ENCODE assay signal across 1 cellular context in the genomic region with DNA sequence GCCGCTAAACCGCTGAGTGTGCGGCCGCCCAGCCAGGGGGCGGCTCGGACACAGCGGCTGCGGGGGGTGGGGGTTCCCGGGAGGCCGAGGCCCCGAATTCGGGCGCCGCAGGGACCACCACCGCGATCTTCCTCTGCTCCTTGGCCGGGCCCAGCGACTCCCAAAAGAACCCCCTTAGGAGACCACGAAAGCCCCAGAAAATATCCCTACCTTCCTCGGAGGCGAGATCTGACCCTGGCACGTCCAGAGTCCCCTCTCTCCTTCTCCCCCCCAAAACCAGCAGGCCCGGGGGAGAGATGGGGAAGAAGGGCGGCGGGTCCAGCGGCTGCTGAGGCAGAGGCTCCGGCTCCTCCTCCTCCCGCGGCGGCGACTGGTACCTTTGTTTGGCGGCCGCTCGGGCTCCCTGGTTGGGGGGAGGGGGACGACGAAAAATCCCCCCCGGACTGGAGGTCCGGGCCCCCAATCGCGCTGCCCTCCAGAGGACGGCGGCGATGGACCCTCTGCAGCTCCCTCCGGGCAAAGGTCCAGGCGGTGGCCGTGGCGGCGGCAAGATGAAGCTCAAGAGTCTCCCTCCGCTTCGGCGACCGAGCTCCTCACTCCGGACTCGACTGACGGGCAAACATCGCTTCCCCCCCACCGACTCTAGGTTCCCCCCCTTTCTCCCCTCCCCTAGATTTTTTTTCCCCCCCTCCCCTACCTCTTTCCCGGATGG.
TF ChIP-seq lines count a peak whose summit lies in the region.

A gene with protein sequence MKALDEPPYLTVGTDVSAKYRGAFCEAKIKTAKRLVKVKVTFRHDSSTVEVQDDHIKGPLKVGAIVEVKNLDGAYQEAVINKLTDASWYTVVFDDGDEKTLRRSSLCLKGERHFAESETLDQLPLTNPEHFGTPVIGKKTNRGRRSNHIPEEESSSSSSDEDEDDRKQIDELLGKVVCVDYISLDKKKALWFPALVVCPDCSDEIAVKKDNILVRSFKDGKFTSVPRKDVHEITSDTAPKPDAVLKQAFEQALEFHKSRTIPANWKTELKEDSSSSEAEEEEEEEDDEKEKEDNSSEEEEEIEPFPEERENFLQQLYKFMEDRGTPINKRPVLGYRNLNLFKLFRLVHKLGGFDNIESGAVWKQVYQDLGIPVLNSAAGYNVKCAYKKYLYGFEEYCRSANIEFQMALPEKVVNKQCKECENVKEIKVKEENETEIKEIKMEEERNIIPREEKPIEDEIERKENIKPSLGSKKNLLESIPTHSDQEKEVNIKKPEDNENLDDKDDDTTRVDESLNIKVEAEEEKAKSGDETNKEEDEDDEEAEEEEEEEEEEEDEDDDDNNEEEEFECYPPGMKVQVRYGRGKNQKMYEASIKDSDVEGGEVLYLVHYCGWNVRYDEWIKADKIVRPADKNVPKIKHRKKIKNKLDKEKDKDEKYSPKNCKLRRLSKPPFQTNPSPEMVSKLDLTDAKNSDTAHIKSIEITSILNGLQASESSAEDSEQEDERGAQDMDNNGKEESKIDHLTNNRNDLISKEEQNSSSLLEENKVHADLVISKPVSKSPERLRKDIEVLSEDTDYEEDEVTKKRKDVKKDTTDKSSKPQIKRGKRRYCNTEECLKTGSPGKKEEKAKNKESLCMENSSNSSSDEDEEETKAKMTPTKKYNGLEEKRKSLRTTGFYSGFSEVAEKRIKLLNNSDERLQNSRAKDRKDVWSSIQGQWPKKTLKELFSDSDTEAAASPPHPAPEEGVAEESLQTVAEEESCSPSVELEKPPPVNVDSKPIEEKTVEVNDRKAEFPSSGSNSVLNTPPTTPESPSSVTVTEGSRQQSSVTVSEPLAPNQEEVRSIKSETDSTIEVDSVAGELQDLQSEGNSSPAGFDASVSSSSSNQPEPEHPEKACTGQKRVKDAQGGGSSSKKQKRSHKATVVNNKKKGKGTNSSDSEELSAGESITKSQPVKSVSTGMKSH (N-terminal part only) (minus strand): TSS at position 621 of the 712 bp plus-strand sequence. CDS start 1,260 bp downstream, outside the sequence.

TF ChIP-seq in HepG2, 621 proteins besides CTCF, POLR2A, EP300 and RAD21 (continued from another document and continues in another):
- TF ChIP-seq KLF11 (CRISPR knock-in tag; IDR thresholded peaks at IDR 0.05), result peak; percentile 77; the same call in 1 of the 2 replicates
- TF ChIP-seq ZSCAN31 (CRISPR knock-in tag; IDR thresholded peaks at IDR 0.05; ENCODE audit: low read depth), result no peak
- TF ChIP-seq KDM2A (CRISPR knock-in tag; IDR thresholded peaks at IDR 0.05; ENCODE audit: borderline replicate concordance, low read depth), result peak; percentile 54; the same call in 1 of the 2 replicates
- no peak; the same call in 1 of the 2 replicates for TF ChIP-seq SAFB2 (CRISPR knock-in tag; IDR thresholded peaks at IDR 0.05; ENCODE audit: borderline replicate concordance, low read depth)
- peak; percentile 21; the same call in 1 of the 2 replicates for TF ChIP-seq ARNT2 (CRISPR knock-in tag; IDR thresholded peaks at IDR 0.05; ENCODE audit: low read depth)
- TF ChIP-seq, protein P1, sequence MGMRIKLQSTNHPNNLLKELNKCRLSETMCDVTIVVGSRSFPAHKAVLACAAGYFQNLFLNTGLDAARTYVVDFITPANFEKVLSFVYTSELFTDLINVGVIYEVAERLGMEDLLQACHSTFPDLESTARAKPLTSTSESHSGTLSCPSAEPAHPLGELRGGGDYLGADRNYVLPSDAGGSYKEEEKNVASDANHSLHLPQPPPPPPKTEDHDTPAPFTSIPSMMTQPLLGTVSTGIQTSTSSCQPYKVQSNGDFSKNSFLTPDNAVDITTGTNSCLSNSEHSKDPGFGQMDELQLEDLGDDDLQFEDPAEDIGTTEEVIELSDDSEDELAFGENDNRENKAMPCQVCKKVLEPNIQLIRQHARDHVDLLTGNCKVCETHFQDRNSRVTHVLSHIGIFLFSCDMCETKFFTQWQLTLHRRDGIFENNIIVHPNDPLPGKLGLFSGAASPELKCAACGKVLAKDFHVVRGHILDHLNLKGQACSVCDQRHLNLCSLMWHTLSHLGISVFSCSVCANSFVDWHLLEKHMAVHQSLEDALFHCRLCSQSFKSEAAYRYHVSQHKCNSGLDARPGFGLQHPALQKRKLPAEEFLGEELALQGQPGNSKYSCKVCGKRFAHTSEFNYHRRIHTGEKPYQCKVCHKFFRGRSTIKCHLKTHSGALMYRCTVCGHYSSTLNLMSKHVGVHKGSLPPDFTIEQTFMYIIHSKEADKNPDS (CRISPR knock-in tag; IDR thresholded peaks at IDR 0.05), result 0 out of 2 replicates have a peak, but pooled peaks have one; percentile 58
- no peak for TF ChIP-seq HDAC2 (CRISPR knock-in tag; IDR thresholded peaks at IDR 0.05)
- 0 out of 2 replicates have a peak, but pooled peaks have one; percentile 62 for TF ChIP-seq PCBP1 (IDR thresholded peaks at IDR 0.05; ENCODE audit: borderline replicate concordance, low read depth, low read length)
- no peak for TF ChIP-seq ZNF713 (CRISPR knock-in tag; IDR thresholded peaks at IDR 0.05)
- TF ChIP-seq, protein P2, sequence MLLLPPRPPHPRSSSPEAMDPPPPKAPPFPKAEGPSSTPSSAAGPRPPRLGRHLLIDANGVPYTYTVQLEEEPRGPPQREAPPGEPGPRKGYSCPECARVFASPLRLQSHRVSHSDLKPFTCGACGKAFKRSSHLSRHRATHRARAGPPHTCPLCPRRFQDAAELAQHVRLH (CRISPR knock-in tag; IDR thresholded peaks at IDR 0.05; ENCODE audit: borderline replicate concordance, low read depth), result peak; percentile 48; the same call in 1 of the 2 replicates
- no peak for TF ChIP-seq SMC3 (IDR thresholded peaks at IDR 0.05; ENCODE audit: low read length)
- TF ChIP-seq HMGA1 (CRISPR knock-in tag; conservative IDR thresholded peaks at IDR 0.05), result no peak
- TF ChIP-seq SMAD9 (CRISPR knock-in tag; IDR thresholded peaks at IDR 0.05), result no peak
- peak; percentile 42; the same call in 1 of the 2 replicates for TF ChIP-seq PPARG (CRISPR knock-in tag; conservative IDR thresholded peaks at IDR 0.05)
- TF ChIP-seq, protein P3, sequence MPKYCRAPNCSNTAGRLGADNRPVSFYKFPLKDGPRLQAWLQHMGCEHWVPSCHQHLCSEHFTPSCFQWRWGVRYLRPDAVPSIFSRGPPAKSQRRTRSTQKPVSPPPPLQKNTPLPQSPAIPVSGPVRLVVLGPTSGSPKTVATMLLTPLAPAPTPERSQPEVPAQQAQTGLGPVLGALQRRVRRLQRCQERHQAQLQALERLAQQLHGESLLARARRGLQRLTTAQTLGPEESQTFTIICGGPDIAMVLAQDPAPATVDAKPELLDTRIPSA (CRISPR knock-in tag; IDR thresholded peaks at IDR 0.05; ENCODE audit: borderline replicate concordance), result no peak
- 0 out of 2 replicates have a peak, but pooled peaks have one; percentile 17 for TF ChIP-seq ZNF792 (CRISPR knock-in tag; IDR thresholded peaks at IDR 0.05)
- TF ChIP-seq ZNF160 (CRISPR knock-in tag; IDR thresholded peaks at IDR 0.05), result no peak
- TF ChIP-seq ARNT (IDR thresholded peaks at IDR 0.05), result no peak
- TF ChIP-seq MBNL3 (CRISPR knock-in tag; conservative IDR thresholded peaks at IDR 0.05), result no peak
- TF ChIP-seq ZBTB20 (CRISPR knock-in tag; IDR thresholded peaks at IDR 0.05; ENCODE audit: borderline replicate concordance, low read depth), result 0 out of 2 replicates have a peak, but pooled peaks have one; percentile 4
- no peak for TF ChIP-seq ZNF564 (CRISPR knock-in tag; IDR thresholded peaks at IDR 0.05)
- TF ChIP-seq, protein P4, sequence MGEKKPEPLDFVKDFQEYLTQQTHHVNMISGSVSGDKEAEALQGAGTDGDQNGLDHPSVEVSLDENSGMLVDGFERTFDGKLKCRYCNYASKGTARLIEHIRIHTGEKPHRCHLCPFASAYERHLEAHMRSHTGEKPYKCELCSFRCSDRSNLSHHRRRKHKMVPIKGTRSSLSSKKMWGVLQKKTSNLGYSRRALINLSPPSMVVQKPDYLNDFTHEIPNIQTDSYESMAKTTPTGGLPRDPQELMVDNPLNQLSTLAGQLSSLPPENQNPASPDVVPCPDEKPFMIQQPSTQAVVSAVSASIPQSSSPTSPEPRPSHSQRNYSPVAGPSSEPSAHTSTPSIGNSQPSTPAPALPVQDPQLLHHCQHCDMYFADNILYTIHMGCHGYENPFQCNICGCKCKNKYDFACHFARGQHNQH (CRISPR knock-in tag; IDR thresholded peaks at IDR 0.05), result no peak
- TF ChIP-seq, protein P5, sequence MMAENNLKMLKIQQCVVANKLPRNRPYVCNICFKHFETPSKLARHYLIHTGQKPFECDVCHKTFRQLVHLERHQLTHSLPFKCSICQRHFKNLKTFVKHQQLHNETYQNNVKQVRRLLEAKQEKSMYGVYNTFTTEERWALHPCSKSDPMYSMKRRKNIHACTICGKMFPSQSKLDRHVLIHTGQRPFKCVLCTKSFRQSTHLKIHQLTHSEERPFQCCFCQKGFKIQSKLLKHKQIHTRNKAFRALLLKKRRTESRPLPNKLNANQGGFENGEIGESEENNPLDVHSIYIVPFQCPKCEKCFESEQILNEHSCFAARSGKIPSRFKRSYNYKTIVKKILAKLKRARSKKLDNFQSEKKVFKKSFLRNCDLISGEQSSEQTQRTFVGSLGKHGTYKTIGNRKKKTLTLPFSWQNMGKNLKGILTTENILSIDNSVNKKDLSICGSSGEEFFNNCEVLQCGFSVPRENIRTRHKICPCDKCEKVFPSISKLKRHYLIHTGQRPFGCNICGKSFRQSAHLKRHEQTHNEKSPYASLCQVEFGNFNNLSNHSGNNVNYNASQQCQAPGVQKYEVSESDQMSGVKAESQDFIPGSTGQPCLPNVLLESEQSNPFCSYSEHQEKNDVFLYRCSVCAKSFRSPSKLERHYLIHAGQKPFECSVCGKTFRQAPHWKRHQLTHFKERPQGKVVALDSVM (CRISPR knock-in tag; IDR thresholded peaks at IDR 0.05), result no peak
- no peak for TF ChIP-seq ZC3H4 (CRISPR knock-in tag; IDR thresholded peaks at IDR 0.05; ENCODE audit: borderline replicate concordance)
- TF ChIP-seq, protein P6, sequence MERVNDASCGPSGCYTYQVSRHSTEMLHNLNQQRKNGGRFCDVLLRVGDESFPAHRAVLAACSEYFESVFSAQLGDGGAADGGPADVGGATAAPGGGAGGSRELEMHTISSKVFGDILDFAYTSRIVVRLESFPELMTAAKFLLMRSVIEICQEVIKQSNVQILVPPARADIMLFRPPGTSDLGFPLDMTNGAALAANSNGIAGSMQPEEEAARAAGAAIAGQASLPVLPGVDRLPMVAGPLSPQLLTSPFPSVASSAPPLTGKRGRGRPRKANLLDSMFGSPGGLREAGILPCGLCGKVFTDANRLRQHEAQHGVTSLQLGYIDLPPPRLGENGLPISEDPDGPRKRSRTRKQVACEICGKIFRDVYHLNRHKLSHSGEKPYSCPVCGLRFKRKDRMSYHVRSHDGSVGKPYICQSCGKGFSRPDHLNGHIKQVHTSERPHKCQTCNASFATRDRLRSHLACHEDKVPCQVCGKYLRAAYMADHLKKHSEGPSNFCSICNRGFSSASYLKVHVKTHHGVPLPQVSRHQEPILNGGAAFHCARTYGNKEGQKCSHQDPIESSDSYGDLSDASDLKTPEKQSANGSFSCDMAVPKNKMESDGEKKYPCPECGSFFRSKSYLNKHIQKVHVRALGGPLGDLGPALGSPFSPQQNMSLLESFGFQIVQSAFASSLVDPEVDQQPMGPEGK (CRISPR knock-in tag; IDR thresholded peaks at IDR 0.05), result peak; percentile 90; the same call in 1 of the 2 replicates
- no peak for TF ChIP-seq ZNF446 (CRISPR knock-in tag; IDR thresholded peaks at IDR 0.05)
- TF ChIP-seq NAIF1 (CRISPR knock-in tag; IDR thresholded peaks at IDR 0.05; ENCODE audit: borderline replicate concordance), result no peak
- no peak for TF ChIP-seq CBFB (CRISPR knock-in tag; IDR thresholded peaks at IDR 0.05)
- TF ChIP-seq NCOA1 (CRISPR knock-in tag; IDR thresholded peaks at IDR 0.05), result peak; percentile 70; the same call in 1 of the 2 replicates
- TF ChIP-seq ZNF17 (CRISPR knock-in tag; IDR thresholded peaks at IDR 0.05), result no peak
- TF ChIP-seq SP4 (CRISPR knock-in tag; IDR thresholded peaks at IDR 0.05), result no peak
- no peak for TF ChIP-seq SMARCE1 (IDR thresholded peaks at IDR 0.05; ENCODE audit: borderline replicate concordance)
- TF ChIP-seq MED1 (CRISPR knock-in tag; IDR thresholded peaks at IDR 0.05), result 0 out of 2 replicates have a peak, but pooled peaks have one; percentile 44
- TF ChIP-seq, protein P7, sequence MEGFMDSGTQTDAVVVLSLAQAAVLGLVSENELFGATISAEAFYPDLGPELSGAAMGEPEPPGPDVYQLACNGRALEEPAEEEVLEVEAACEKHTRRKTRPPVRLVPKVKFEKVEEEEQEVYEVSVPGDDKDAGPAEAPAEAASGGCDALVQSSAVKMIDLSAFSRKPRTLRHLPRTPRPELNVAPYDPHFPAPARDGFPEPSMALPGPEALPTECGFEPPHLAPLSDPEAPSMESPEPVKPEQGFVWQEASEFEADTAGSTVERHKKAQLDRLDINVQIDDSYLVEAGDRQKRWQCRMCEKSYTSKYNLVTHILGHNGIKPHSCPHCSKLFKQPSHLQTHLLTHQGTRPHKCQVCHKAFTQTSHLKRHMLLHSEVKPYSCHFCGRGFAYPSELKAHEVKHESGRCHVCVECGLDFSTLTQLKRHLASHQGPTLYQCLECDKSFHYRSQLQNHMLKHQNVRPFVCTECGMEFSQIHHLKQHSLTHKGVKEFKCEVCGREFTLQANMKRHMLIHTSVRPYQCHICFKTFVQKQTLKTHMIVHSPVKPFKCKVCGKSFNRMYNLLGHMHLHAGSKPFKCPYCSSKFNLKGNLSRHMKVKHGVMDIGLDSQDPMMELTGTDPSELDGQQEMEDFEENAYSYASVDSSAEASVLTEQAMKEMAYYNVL (CRISPR knock-in tag; IDR thresholded peaks at IDR 0.05; ENCODE audit: borderline replicate concordance), result no peak
- TF ChIP-seq ZNF205 (CRISPR knock-in tag; IDR thresholded peaks at IDR 0.05), result no peak
- no peak for TF ChIP-seq ZNF343 (CRISPR knock-in tag; IDR thresholded peaks at IDR 0.05)
- TF ChIP-seq, protein P8, sequence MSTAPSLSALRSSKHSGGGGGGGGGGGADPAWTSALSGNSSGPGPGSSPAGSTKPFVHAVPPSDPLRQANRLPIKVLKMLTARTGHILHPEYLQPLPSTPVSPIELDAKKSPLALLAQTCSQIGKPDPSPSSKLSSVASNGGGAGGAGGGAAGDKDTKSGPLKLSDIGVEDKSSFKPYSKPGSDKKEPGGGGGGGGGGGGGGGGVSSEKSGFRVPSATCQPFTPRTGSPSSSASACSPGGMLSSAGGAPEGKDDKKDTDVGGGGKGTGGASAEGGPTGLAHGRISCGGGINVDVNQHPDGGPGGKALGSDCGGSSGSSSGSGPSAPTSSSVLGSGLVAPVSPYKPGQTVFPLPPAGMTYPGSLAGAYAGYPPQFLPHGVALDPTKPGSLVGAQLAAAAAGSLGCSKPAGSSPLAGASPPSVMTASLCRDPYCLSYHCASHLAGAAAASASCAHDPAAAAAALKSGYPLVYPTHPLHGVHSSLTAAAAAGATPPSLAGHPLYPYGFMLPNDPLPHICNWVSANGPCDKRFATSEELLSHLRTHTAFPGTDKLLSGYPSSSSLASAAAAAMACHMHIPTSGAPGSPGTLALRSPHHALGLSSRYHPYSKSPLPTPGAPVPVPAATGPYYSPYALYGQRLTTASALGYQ (CRISPR knock-in tag; IDR thresholded peaks at IDR 0.05), result 0 out of 2 replicates have a peak, but pooled peaks have one; percentile 33
- no peak for TF ChIP-seq ISX (CRISPR knock-in tag; conservative IDR thresholded peaks at IDR 0.05)
- peak; percentile 32; the same call in 1 of the 2 replicates for TF ChIP-seq FOXJ3 (CRISPR knock-in tag; IDR thresholded peaks at IDR 0.05; ENCODE audit: borderline replicate concordance)
- no peak for TF ChIP-seq ZBTB38 (CRISPR knock-in tag; IDR thresholded peaks at IDR 0.05)
- TF ChIP-seq ZMYM4 (CRISPR knock-in tag; IDR thresholded peaks at IDR 0.05), result 0 out of 2 replicates have a peak, but pooled peaks have one; percentile 57
- TF ChIP-seq ZNF317 (CRISPR knock-in tag; IDR thresholded peaks at IDR 0.05), result no peak
- TF ChIP-seq ERF (CRISPR knock-in tag; IDR thresholded peaks at IDR 0.05), result no peak
